1 cellular context compared by ENCODE assay signal in genomic region chr1:55143686-55144085, GRCh38.
TF ChIP-seq lines count a peak whose summit lies in the region.

No MANE protein-coding gene starts in this region.

TF ChIP-seq in GM23338, 12 proteins besides CTCF, POLR2A, EP300 and RAD21 (continued from another document):
- TF ChIP-seq ZNF462 (CRISPR knock-in tag; IDR thresholded peaks at IDR 0.05) (no peak), CREB1 (CRISPR knock-in tag; IDR thresholded peaks at IDR 0.05; ENCODE audit: low read depth) (no peak)
